Comparison of ENCODE assay signal across 18 cellular contexts in genomic region chr1:54640863-54641836, GRCh38. TPM values are rescaled to one million over a fixed set of nuclear protein-coding genes. Genes with fewer than 3 reads are reported as not detected.
A peak's percentile ranks its signal among the peaks of the same experiment; 100 is the strongest.
DNase-seq lines count a peak whose midpoint lies in the region; ATAC-seq, FAIRE-seq and TF ChIP-seq lines count a peak whose summit lies in the region.
"Had no signal": no experiment of that assay in that cellular context is flagged by ENCODE, and none has a peak within 500 bp of the region (broad histone marks: within the 10 kb centered on the region; RNA-seq: fewer than 3 reads in every experiment).

TSS of gene MROH7 (plus strand) at chr1:54641786. CDS start at chr1:54652927, 11,141 bp downstream.

- H3K9me3 ChIP-seq in K562 (replicated peaks; ENCODE audit: control insufficient read depth, insufficient read depth, low read depth, low read length) (no peaks in the 10 kb centered on the region; the same call in 1 of the 2 replicates), mucosa of descending colon (peaks cover 15% of the 10 kb centered on the region), transverse colon (peaks cover 9 to 13% of the 10 kb centered on the region in 2 donors)

- H3K4me1 ChIP-seq in K562 (replicated peaks in 1 of 2; ENCODE audit: control insufficient read depth in 2 of 2, insufficient read depth in 2 of 2, low read length in 2 of 2) (peaks cover 5 to 15% of the 10 kb centered on the region in 2 experiments), mucosa of descending colon (ENCODE audit: low read depth) (peaks cover 12% of the 10 kb centered on the region), transverse colon (peaks cover 0 to 35% (median 8%) of the 10 kb centered on the region in 4 donors)

- no peaks in the 10 kb centered on the region for H3K4me1 Mint-ChIP-seq in activated naive CD4-positive, alpha-beta T cell treated with anti-CD3 and anti-CD28 coated beads for 36 hours (ENCODE audit: low read depth)

- H3K9me1 ChIP-seq in K562 (ENCODE audit: control insufficient read depth, insufficient read depth, low read length), result no peaks in the 10 kb centered on the region

- POLR2A ChIA-PET in HEK293T (lab: Yijun Ruan, JAX) (no interaction called here), K562 (lab: Yijun Ruan, JAX) (interaction anchor here (1.3 kb wide), 1 partner anchor 9 kb away, joined by 3 read pairs; no protein-coding TSS in a partner anchor)

- in situ Hi-C loops in K562 (cut with MboI) (no loop called here), transverse colon (cut with MboI; ENCODE audit: low pct_ligation_motif_present in 1 of 4, low pct_unique_long_range_greater_than_20kb in 1 of 4, low sequenced_read_pairs in 3 of 4) (no loop called here)

- no peaks in the 10 kb centered on the region for H4K20me1 ChIP-seq in K562 (replicated peaks; ENCODE audit: control insufficient read depth, insufficient read depth, low read length)

- FAIRE-seq in K562 (lab: Jason Lieb, UNC), result no peak

- H2AFZ ChIP-seq in K562 (ENCODE audit: low read depth, low read length), result no peak within 1 kb of the TSS

- no peak for TF ChIP-seq EP300 in K562 (IDR thresholded peaks at IDR 0.05; ENCODE audit: low read length)
- peak; percentile 54 for TF ChIP-seq EP300 in transverse colon (IDR thresholded peaks at IDR 0.05; ENCODE audit: low read depth)

- no peaks in the 10 kb centered on the region for H3K27me3 Mint-ChIP-seq in activated naive CD4-positive, alpha-beta T cell treated with anti-CD3 and anti-CD28 coated beads for 36 hours (ENCODE audit: low read depth)

- H3K4me3 Mint-ChIP-seq in activated naive CD4-positive, alpha-beta T cell treated with anti-CD3 and anti-CD28 coated beads for 36 hours, result no peak within 1 kb of the TSS

- H3K36me3 ChIP-seq in K562 (ENCODE audit: control insufficient read depth, insufficient read depth, low read length) (no peaks in the 10 kb centered on the region), mucosa of descending colon (ENCODE audit: low read depth) (no peaks in the 10 kb centered on the region), transverse colon (no peaks in the 10 kb centered on the region)

- ATAC-seq in K562, result no peak
- ATAC-seq in mucosa of descending colon, result peak; percentile 98

- H3K4me2 ChIP-seq in K562 (ENCODE audit: insufficient read depth, low read length), result no peak within 1 kb of the TSS; the same call in 1 of the 2 replicates

- intact Hi-C loops in K562 (cut with micrococcal nuclease), result no loop called here
- intact Hi-C loops in mucosa of descending colon (cut with DNase I, micrococcal nuclease), result no loop called here
- intact Hi-C loops in transverse colon (cut with DNase I; ENCODE audit: low total_unique reads), result no loop called here
- intact Hi-C loops in activated naive CD4-positive, alpha-beta T cell treated with anti-CD3 and anti-CD28 coated beads for 36 hours (cut with micrococcal nuclease), result loop anchor here (10.0 kb wide), 1 partner anchor 136 kb away; no protein-coding TSS in a partner anchor

- no peak for TF ChIP-seq CTCF in K562 (IDR thresholded peaks at IDR 0.05 in 2 of 3, conservative IDR thresholded peaks at IDR 0.05 in 1 of 3; ENCODE audit: insufficient read depth in 2 of 3, low read depth in 1 of 3, low read length in 3 of 3)
- TF ChIP-seq CTCF in mucosa of descending colon (IDR thresholded peaks at IDR 0.05), result no peak
- TF ChIP-seq CTCF in transverse colon (IDR thresholded peaks at IDR 0.05), result no peak

- H3K27ac ChIP-seq in K562 (ENCODE audit: extremely low read depth, low read depth, low read length), result no peak within 1 kb of the TSS
- H3K27ac ChIP-seq in transverse colon, result peak within 1 kb of the TSS; percentile 41 to 83 (median 70)
- H3K27ac ChIP-seq: RWPE1 had no signal

- BruUV-seq in K562 (replicated peaks; lab: Mats Ljungman, UMichigan), result no TSS peak

- CTCF ChIA-PET in HEK293T (lab: Yijun Ruan, JAX) (no interaction called here), K562 (lab: Yijun Ruan, JAX; ENCODE audit: low intra/inter-chr PET ratio) (interaction anchor here (0.6 kb wide), 1 partner anchor 727 kb away, joined by 3 read pairs; no protein-coding TSS in a partner anchor)
- CTCF ChIA-PET in activated naive CD4-positive, alpha-beta T cell treated with anti-CD3 and anti-CD28 coated beads for 36 hours (lab: Charles Lee), result no interaction called here

- no peak within 1 kb of the TSS for H3K27ac Mint-ChIP-seq in activated naive CD4-positive, alpha-beta T cell treated with anti-CD3 and anti-CD28 coated beads for 36 hours

- H3K79me2 ChIP-seq in K562 (ENCODE audit: control insufficient read depth, insufficient read depth, low read length), result no peaks in the 10 kb centered on the region

- H3K4me3 ChIP-seq in K562 (no peak within 1 kb of the TSS), mucosa of descending colon (no peak within 1 kb of the TSS), transverse colon (no peak within 1 kb of the TSS)

- H3K9ac ChIP-seq in K562 (ENCODE audit: insufficient read depth in 1 of 2, low read depth in 2 of 2, low read length in 2 of 2), result no peak within 1 kb of the TSS; a peak in 1 of 4 replicates

- peaks cover 3% of the 10 kb centered on the region for H3K36me3 Mint-ChIP-seq in activated naive CD4-positive, alpha-beta T cell treated with anti-CD3 and anti-CD28 coated beads for 36 hours (ENCODE audit: low read depth)

- peaks cover 10% of the 10 kb centered on the region for H3K9me3 Mint-ChIP-seq in activated naive CD4-positive, alpha-beta T cell treated with anti-CD3 and anti-CD28 coated beads for 36 hours

- peak; percentile 8 for DNase-seq in HEK293T (ENCODE audit: extremely low spot score)
- DNase-seq in K562 (ENCODE audit: extremely low read depth in 1 of 4, low spot score in 3 of 4), result peak in 2 of 4 experiments; percentile 5 to 36
- peak; percentile 73 to 80 (median 75) for DNase-seq in mucosa of descending colon
- DNase-seq in transverse colon, result peak; percentile 71
- DNase-seq in NCI-H1694 treated with DMSO at 0.1 percent for 48 hours (lab: John Stamatoyannopoulos, UW), result no peak
- DNase-seq in effector CD4-positive, alpha-beta T cell, result no peak
- DNase-seq in activated naive CD4-positive, alpha-beta T cell treated with anti-CD3 and anti-CD28 coated beads for 36 hours, result no peak
- DNase-seq: C1 segment of cervical spinal cord; GOT3; IMR-90; NCI-H1105 treated with DMSO at 0.1 percent for 48 hours; NCI-H187 treated with DMSO at 0.1 percent for 48 hours; NCI-H2171; NCI-H446; NK-92 treated with Interleukin-12 subunit alpha and Interleukin-12 subunit beta, amount 100 ng/mL, for 24 hours had no signal

- TF ChIP-seq RAD21 in K562 (CRISPR knock-in tag; conservative IDR thresholded peaks at IDR 0.05 in 1 of 2, IDR thresholded peaks at IDR 0.05 in 1 of 2), result no peak

- WGBS in K562 (ENCODE audit: insufficient coverage, low coverage, missing lambda C conversion rate), result 10% methylated on average over 8 of the region's 8 CpGs
- WGBS in transverse colon (ENCODE audit: low coverage in 1 of 2), 2 donors, result 39 to 50% methylated on average over 6 to 8 of the region's 8 CpGs

- H3K27me3 ChIP-seq in K562 (ENCODE audit: control insufficient read depth in 2 of 2, insufficient read depth in 2 of 2, low read length in 2 of 2) (peaks cover 0 to 5% of the 10 kb centered on the region in 2 experiments; a peak in 1 of 5 replicates), transverse colon (no peaks in the 10 kb centered on the region)

- TF ChIP-seq POLR2A in K562 (conservative IDR thresholded peaks at IDR 0.05) (no peak), transverse colon (IDR thresholded peaks at IDR 0.05) (peak; percentile 16)

TF ChIP-seq in HEK293T, 16 proteins besides CTCF, POLR2A, EP300 and RAD21 (continues in another document):
- TF ChIP-seq BHLHE40 (IDR thresholded peaks at IDR 0.05; ENCODE audit: borderline replicate concordance), result no peak
- TF ChIP-seq FOXK2 (IDR thresholded peaks at IDR 0.05), result no peak
- TF ChIP-seq L3MBTL2 (conservative IDR thresholded peaks at IDR 0.05), result no peak
- TF ChIP-seq FOXM1 (IDR thresholded peaks at IDR 0.05; ENCODE audit: borderline replicate concordance), result no peak
- TF ChIP-seq SP1 (IDR thresholded peaks at IDR 0.05), result no peak
- TF ChIP-seq ZNF384 (IDR thresholded peaks at IDR 0.05), result no peak
- no peak for TF ChIP-seq ELF4 (IDR thresholded peaks at IDR 0.05)
- no peak for TF ChIP-seq NFRKB (IDR thresholded peaks at IDR 0.05)
- no peak for TF ChIP-seq TARDBP (IDR thresholded peaks at IDR 0.05)

TF ChIP-seq in K562, 482 proteins besides CTCF, POLR2A, EP300 and RAD21 (continues in another document):
- TF ChIP-seq TAF9B (IDR thresholded peaks at IDR 0.05; ENCODE audit: partially characterized antibody) (no peak), ZNF445 (CRISPR knock-in tag; IDR thresholded peaks at IDR 0.05; ENCODE audit: low read depth) (no peak), KLF16 (IDR thresholded peaks at IDR 0.05) (no peak), GATA2 (CRISPR knock-in tag; IDR thresholded peaks at IDR 0.05) (peak; percentile 40; the same call in 1 of the 2 replicates), RCOR1 (IDR thresholded peaks at IDR 0.05; ENCODE audit: borderline replicate concordance in 1 of 2, low read depth in 2 of 2, low read length in 2 of 2) (no peak), ZNF232 (CRISPR knock-in tag; IDR thresholded peaks at IDR 0.05) (no peak)

RNA-seq across cellular contexts. Expression of gene MROH7, which starts in this region (rescaled TPM):
- total RNA-seq in K562 (2011; cell fraction: chromatin; rRNA removed; ENCODE audit: low replicate concordance), result not detected in 2 replicates
- total RNA-seq in K562 (2011; cell fraction: nucleolus; rRNA removed), result not detected in 2 replicates
- not detected in 2 replicates for total RNA-seq in K562 (2011; cell fraction: nucleoplasm; rRNA removed)
- not detected in 2 replicates for total RNA-seq in K562 (2014; rRNA removed)
- total RNA-seq in K562 (2014; rRNA removed; fragmentation: Illumina TruSeq; extraction: Trizol), result not detected in 2 replicates
- not detected in 2 replicates for total RNA-seq in K562 (2015; rRNA removed; fragmentation: Illumina TruSeq; extraction: Trizol)
- not detected in 2 replicates for total RNA-seq in K562 (2021)
- polyA plus RNA-seq in K562 (2011; rRNA removed), result 0.03 TPM in 1 of 2 replicates, not detected in the other
- polyA plus RNA-seq in K562 (2011; cell fraction: cytosol; rRNA removed), result 0.01 TPM in 1 of 2 replicates, not detected in the other
- 0.48 TPM in 1 of 2 replicates, not detected in the other for polyA plus RNA-seq in K562 (2011; cell fraction: nucleus; rRNA removed)
- 0.04 TPM in 1 of 2 replicates, not detected in the other for polyA plus RNA-seq in K562 (2012)
- polyA plus RNA-seq in K562 (2014; fragmentation: Illumina TruSeq; extraction: Trizol), result not detected in 2 replicates
- not detected for polyA plus RNA-seq in K562 (2014; fragmentation: Nextera tagmentation; extraction: Ambion mirVana)
- polyA plus RNA-seq in K562 (2014; rRNA removed), result not detected in 2 replicates
- 0.24 TPM in 1 of 2 replicates, not detected in the other for polyA minus RNA-seq in K562 (2011; rRNA and poly(A)+ RNA removed)
- polyA minus RNA-seq in K562 (2011; cell fraction: cytosol; rRNA and poly(A)+ RNA removed), result not detected in 2 replicates
- 0.33 TPM in 1 of 2 replicates, not detected in the other for polyA minus RNA-seq in K562 (2011; cell fraction: nucleus; rRNA and poly(A)+ RNA removed)
- total RNA-seq in mucosa of descending colon, result 10 to 100 TPM in 2 of 3 donors, 1 to 10 TPM in 1; 8.9 to 39.0 (median 16.6) TPM
- total RNA-seq in transverse colon, result 10 to 100 TPM; 16.1 to 69.9 (median 30.5) TPM
- total RNA-seq in activated naive CD4-positive, alpha-beta T cell treated with anti-CD3 and anti-CD28 coated beads for 36 hours, result under 1 TPM; 0.07 to 0.10 TPM
- total RNA-seq: A673, IMR-90, LHCN-M2 had no signal
- polyA plus RNA-seq: IMR-90 had no signal

Comparison
In these comparisons a context has a peak if more than half of its experiments do, and no peak if none do; other contexts are left out.
1. RNA of gene MROH7 (total RNA-seq): 16.1 to 69.9 TPM in transverse colon and 8.9 to 39.0 TPM in mucosa of descending colon; 0.07 to 0.10 TPM in activated naive CD4-positive, alpha-beta T cell treated with anti-CD3 and anti-CD28 coated beads for 36 hours and not detected in K562; every median in the first group is over 4 times any median in the second.
2. DNase-seq: peak in HEK293T (single experiment), mucosa of descending colon (3 of 3) and transverse colon (single experiment); none in NCI-H1694 treated with DMSO at 0.1 percent for 48 hours (single experiment), effector CD4-positive, alpha-beta T cell (single experiment) and activated naive CD4-positive, alpha-beta T cell treated with anti-CD3 and anti-CD28 coated beads for 36 hours (single experiment).